2 cellular contexts compared by ENCODE assay signal in the genomic region with DNA sequence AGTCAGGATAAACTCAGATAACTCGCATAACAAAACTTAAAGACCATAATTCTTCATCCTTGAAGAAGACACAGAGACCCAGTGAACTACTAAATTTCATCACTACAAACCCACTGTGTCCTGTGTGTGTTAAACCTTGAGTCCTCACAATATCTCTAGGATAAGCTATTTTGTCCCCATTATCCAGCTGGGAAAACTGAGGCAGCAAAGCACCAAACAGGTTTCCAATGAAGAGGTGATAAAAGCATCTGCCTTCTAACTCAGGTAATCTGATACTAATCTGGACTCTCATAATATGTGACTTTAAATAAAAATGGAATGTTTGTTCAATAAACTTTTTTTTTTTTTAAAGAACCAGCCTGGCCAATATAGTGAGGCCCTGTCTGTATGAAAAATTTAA.
A peak's percentile ranks its signal among the peaks of the same experiment; 100 is the strongest.
TF ChIP-seq lines count a peak whose summit lies in the region.

No MANE protein-coding gene starts in this region.

TF ChIP-seq in HepG2, 621 proteins besides CTCF, POLR2A, EP300 and RAD21:
- TF ChIP-seq ZNF629 (CRISPR knock-in tag; conservative IDR thresholded peaks at IDR 0.05): peak; percentile 71
- TF ChIP-seq ZNF564 (CRISPR knock-in tag; IDR thresholded peaks at IDR 0.05): no peak

TF ChIP-seq in K562, 482 proteins besides CTCF, POLR2A, EP300 and RAD21:
- TF ChIP-seq BCOR (IDR thresholded peaks at IDR 0.05) (peak; percentile 60; the same call in 1 of the 2 replicates), ZNF121 (CRISPR knock-in tag; conservative IDR thresholded peaks at IDR 0.05) (peak; percentile 75), SIRT6 (IDR thresholded peaks at IDR 0.05; ENCODE audit: low read depth, low read length) (no peak), ZNF717 (CRISPR knock-in tag; IDR thresholded peaks at IDR 0.05) (no peak), RBM25 (IDR thresholded peaks at IDR 0.05; ENCODE audit: low read depth, low read length, severe bottlenecking) (peak; percentile 88), PURB (CRISPR knock-in tag; IDR thresholded peaks at IDR 0.05; ENCODE audit: low read depth) (no peak)
